In genomic region chr4:118326585-118326984, GRCh38 we compare ENCODE assay signal across 16 cellular contexts. TPM values are rescaled to one million over a fixed set of nuclear protein-coding genes. Genes with fewer than 3 reads are reported as not detected.
"Had no signal": no experiment of that assay in that cellular context is flagged by ENCODE, and none has a peak within 500 bp of the region (broad histone marks: within the 10 kb centered on the region; RNA-seq: fewer than 3 reads in every experiment).

No MANE protein-coding gene starts in this region.

- DNase-seq: activated CD4-positive, alpha-beta T cell treated with anti-CD3 and anti-CD28 coated beads, Interleukin-2, amount 10 ng/mL, durations not matched to agents 7 days and 5 days; activated CD8-positive, alpha-beta T cell treated with anti-CD3 and anti-CD28 coated beads, Interleukin-2, amount 10 ng/mL, durations not matched to agents 7 days and 5 days; activated gamma-delta T cell; anterior cingulate cortex; body of pancreas; heart left ventricle; left colon; ovary; psoas muscle; stimulated activated CD4-positive, alpha-beta T cell treated with anti-CD3 and anti-CD28 coated beads, Interleukin-12 subunit alpha, Interleukin-12 subunit beta, amount 100 ng/mL, for 4 hours; stimulated activated CD4-positive, alpha-beta T cell treated with anti-CD3 and anti-CD28 coated beads, Interleukin-4, amount 100 ng/mL, for 4 hours; stimulated activated naive CD8-positive, alpha-beta T cell treated with anti-CD3 and anti-CD28 coated beads, Interleukin-15, Interleukin-2, amounts not matched to agents 100 U/mL and 50 U/mL, for 24 hours; upper lobe of left lung had no signal

- ATAC-seq: activated CD4-positive, CD25-positive, alpha-beta regulatory T cell treated with anti-CD3 and anti-CD28 coated beads, Interleukin-2, amount 50 U/mL, for 24 hours; activated CD8-positive, alpha-beta T cell treated with anti-CD3 and anti-CD28 coated beads, Interleukin-2, amount 10 ng/mL, durations not matched to agents 7 days and 5 days; body of pancreas; heart left ventricle; left colon; natural killer cell treated with Interleukin-12 subunit alpha and Interleukin-12 subunit beta and Interleukin-15 and Interleukin-18, amount 100 ng/mL, for 72 hours; psoas muscle; stimulated activated naive CD8-positive, alpha-beta T cell treated with anti-CD3 and anti-CD28 coated beads, Interleukin-15, Interleukin-2, amounts not matched to agents 100 U/mL and 50 U/mL, for 24 hours had no signal

RNA-seq across cellular contexts. Expression of gene PRSS12, which starts 26.2 kb away (rescaled TPM):
- total RNA-seq: activated CD4-positive, alpha-beta T cell treated with anti-CD3 and anti-CD28 coated beads, Interleukin-2, amount 10 ng/mL, durations not matched to agents 7 days and 5 days; activated CD8-positive, alpha-beta T cell treated with anti-CD3 and anti-CD28 coated beads, Interleukin-2, amount 10 ng/mL, durations not matched to agents 7 days and 5 days; activated T-helper 1 cell treated with anti-CD3 and anti-CD28 coated beads, Interleukin-12 subunit alpha, Interleukin-12 subunit beta, Interleukin-2, Interleukin-4 antibody, amounts not matched to agents 30 ng/mL and 10 ng/mL and 1 ng/mL, durations not matched to agents 14 hours and 24 hours and 36 hours; natural killer cell treated with Interleukin-12 subunit alpha and Interleukin-12 subunit beta and Interleukin-15 and Interleukin-18, amount 100 ng/mL, for 72 hours had no signal
